ENCODE assay signal across 1 cellular context in the genomic region with DNA sequence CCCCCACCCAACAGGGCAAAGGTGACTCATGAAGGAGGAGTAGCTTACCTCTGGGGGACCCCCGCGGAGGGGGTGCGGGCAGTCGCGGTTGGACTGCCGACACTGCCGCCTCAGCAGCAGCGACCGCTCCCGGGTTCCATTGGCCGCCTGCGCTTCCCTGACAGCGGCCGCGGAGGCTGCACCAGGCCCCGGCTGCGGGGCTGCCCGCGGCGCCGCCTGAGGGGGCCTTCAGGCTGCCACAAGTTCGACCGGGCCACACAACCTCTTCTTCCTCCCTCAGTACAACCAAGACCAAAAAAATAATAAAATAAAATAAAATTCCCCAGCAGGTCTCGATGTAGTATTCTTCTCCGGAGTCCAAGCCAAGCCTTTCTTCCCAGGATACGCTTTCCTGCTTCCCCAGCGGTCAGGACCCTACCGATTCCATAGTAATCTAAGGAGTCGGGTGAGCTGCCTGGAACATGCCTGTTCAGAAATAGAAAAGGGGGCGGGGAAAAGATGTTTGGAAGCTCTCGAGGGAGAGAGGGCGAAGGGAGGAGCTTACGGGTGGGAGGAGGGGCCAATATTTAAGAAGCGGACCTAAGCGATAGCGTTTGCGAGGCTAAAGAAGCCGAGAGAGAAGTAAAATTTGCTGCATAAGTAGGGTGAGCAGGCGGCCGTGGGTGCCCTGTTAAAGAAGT.
A peak's percentile ranks its signal among the peaks of the same experiment; 100 is the strongest.
TF ChIP-seq lines count a peak whose summit lies in the region.

A gene (minus strand): TSS at position 194 of the 680 bp plus-strand sequence. CDS start 10,935 bp downstream, outside the sequence.

TF ChIP-seq in HEK293, 187 proteins besides CTCF, POLR2A, EP300 and RAD21 (continued from another document):
- TF ChIP-seq, protein P1, sequence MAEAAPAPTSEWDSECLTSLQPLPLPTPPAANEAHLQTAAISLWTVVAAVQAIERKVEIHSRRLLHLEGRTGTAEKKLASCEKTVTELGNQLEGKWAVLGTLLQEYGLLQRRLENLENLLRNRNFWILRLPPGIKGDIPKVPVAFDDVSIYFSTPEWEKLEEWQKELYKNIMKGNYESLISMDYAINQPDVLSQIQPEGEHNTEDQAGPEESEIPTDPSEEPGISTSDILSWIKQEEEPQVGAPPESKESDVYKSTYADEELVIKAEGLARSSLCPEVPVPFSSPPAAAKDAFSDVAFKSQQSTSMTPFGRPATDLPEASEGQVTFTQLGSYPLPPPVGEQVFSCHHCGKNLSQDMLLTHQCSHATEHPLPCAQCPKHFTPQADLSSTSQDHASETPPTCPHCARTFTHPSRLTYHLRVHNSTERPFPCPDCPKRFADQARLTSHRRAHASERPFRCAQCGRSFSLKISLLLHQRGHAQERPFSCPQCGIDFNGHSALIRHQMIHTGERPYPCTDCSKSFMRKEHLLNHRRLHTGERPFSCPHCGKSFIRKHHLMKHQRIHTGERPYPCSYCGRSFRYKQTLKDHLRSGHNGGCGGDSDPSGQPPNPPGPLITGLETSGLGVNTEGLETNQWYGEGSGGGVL (tag by site-specific recombination; IDR thresholded peaks at IDR 0.05) = 0 out of 2 replicates have a peak, but pooled peaks have one; percentile 20
- TF ChIP-seq ZNF610 (tag by site-specific recombination; IDR thresholded peaks at IDR 0.05; ENCODE audit: borderline replicate concordance) (no peak), YY1 (tag by site-specific recombination; IDR thresholded peaks at IDR 0.05) (peak; percentile 65), ZNF777 (tag by site-specific recombination; IDR thresholded peaks at IDR 0.05; ENCODE audit: borderline replicate concordance) (no peak), GLIS2 (tag by site-specific recombination; IDR thresholded peaks at IDR 0.05) (peak; percentile 45; the same call in 1 of the 2 replicates), ZNF19 (tag by site-specific recombination; IDR thresholded peaks at IDR 0.05; ENCODE audit: low read depth) (no peak), ZNF768 (tag by site-specific recombination; IDR thresholded peaks at IDR 0.05) (no peak), ZNF394 (tag by site-specific recombination; IDR thresholded peaks at IDR 0.05; ENCODE audit: borderline replicate concordance) (peak; percentile 5; the same call in 1 of the 2 replicates), MYNN (tag by site-specific recombination; IDR thresholded peaks at IDR 0.05; ENCODE audit: borderline replicate concordance) (no peak), ZEB2 (tag by site-specific recombination; IDR thresholded peaks at IDR 0.05) (0 out of 2 replicates have a peak, but pooled peaks have one; percentile 28), GLIS1 (tag by site-specific recombination; IDR thresholded peaks at IDR 0.05) (no peak), REPIN1 (tag by site-specific recombination; IDR thresholded peaks at IDR 0.05; ENCODE audit: low read depth) (no peak), EGR2 (tag by site-specific recombination; IDR thresholded peaks at IDR 0.05; ENCODE audit: low read depth) (no peak), ZNF184 (tag by site-specific recombination; IDR thresholded peaks at IDR 0.05) (peak; percentile 59; the same call in 1 of the 2 replicates), ZNF121 (tag by site-specific recombination; IDR thresholded peaks at IDR 0.05) (no peak), SP7 (tag by site-specific recombination; IDR thresholded peaks at IDR 0.05) (peak; percentile 30; the same call in 1 of the 2 replicates), SCRT1 (tag by site-specific recombination; IDR thresholded peaks at IDR 0.05; ENCODE audit: borderline replicate concordance) (no peak), ZNF341 (tag by site-specific recombination; IDR thresholded peaks at IDR 0.05; ENCODE audit: low read depth) (no peak; the same call in 1 of the 2 replicates), ZNF560 (tag by site-specific recombination; IDR thresholded peaks at IDR 0.05; ENCODE audit: borderline replicate concordance) (no peak), ZNF423 (tag by site-specific recombination; IDR thresholded peaks at IDR 0.05) (no peak), ZNF354C (tag by site-specific recombination; IDR thresholded peaks at IDR 0.05; ENCODE audit: borderline replicate concordance, low read depth) (no peak), ZBTB20 (tag by site-specific recombination; IDR thresholded peaks at IDR 0.05) (peak; percentile 90; the same call in 1 of the 2 replicates), ZNF157 (tag by site-specific recombination; IDR thresholded peaks at IDR 0.05) (no peak), WT1 (tag by site-specific recombination; IDR thresholded peaks at IDR 0.05) (no peak), ZNF785 (tag by site-specific recombination; IDR thresholded peaks at IDR 0.05) (no peak), ZNF311 (tag by site-specific recombination; IDR thresholded peaks at IDR 0.05; ENCODE audit: borderline replicate concordance) (no peak), ZNF175 (tag by site-specific recombination; IDR thresholded peaks at IDR 0.05) (no peak), ZSCAN16 (tag by site-specific recombination; IDR thresholded peaks at IDR 0.05) (no peak), ZNF350 (tag by site-specific recombination; IDR thresholded peaks at IDR 0.05) (no peak), TRIM28 (IDR thresholded peaks at IDR 0.05; ENCODE audit: borderline replicate concordance, low read length) (0 out of 2 replicates have a peak, but pooled peaks have one; percentile 10), SALL2 (tag by site-specific recombination; IDR thresholded peaks at IDR 0.05; ENCODE audit: borderline replicate concordance) (no peak), ZNF404 (tag by site-specific recombination; IDR thresholded peaks at IDR 0.05) (no peak), SP3 (tag by site-specific recombination; IDR thresholded peaks at IDR 0.05) (peak; percentile 84), KLF8 (tag by site-specific recombination; IDR thresholded peaks at IDR 0.05) (0 out of 2 replicates have a peak, but pooled peaks have one; percentile 10), ZBTB1 (tag by site-specific recombination; IDR thresholded peaks at IDR 0.05) (no peak), IKZF3 (tag by site-specific recombination; IDR thresholded peaks at IDR 0.05) (peak; percentile 100), ZNF548 (tag by site-specific recombination; IDR thresholded peaks at IDR 0.05) (no peak), ZNF529 (tag by site-specific recombination; IDR thresholded peaks at IDR 0.05; ENCODE audit: insufficient replicate concordance) (no peak), ZNF660 (tag by site-specific recombination; IDR thresholded peaks at IDR 0.05) (peak; percentile 43; the same call in 1 of the 2 replicates), ZNF747 (tag by site-specific recombination; IDR thresholded peaks at IDR 0.05) (no peak), ZNF624 (tag by site-specific recombination; IDR thresholded peaks at IDR 0.05) (no peak), ZNF521 (tag by site-specific recombination; IDR thresholded peaks at IDR 0.05) (no peak), ZBTB8A (tag by site-specific recombination; IDR thresholded peaks at IDR 0.05) (0 out of 2 replicates have a peak, but pooled peaks have one; percentile 9)
- TF ChIP-seq, protein P2, sequence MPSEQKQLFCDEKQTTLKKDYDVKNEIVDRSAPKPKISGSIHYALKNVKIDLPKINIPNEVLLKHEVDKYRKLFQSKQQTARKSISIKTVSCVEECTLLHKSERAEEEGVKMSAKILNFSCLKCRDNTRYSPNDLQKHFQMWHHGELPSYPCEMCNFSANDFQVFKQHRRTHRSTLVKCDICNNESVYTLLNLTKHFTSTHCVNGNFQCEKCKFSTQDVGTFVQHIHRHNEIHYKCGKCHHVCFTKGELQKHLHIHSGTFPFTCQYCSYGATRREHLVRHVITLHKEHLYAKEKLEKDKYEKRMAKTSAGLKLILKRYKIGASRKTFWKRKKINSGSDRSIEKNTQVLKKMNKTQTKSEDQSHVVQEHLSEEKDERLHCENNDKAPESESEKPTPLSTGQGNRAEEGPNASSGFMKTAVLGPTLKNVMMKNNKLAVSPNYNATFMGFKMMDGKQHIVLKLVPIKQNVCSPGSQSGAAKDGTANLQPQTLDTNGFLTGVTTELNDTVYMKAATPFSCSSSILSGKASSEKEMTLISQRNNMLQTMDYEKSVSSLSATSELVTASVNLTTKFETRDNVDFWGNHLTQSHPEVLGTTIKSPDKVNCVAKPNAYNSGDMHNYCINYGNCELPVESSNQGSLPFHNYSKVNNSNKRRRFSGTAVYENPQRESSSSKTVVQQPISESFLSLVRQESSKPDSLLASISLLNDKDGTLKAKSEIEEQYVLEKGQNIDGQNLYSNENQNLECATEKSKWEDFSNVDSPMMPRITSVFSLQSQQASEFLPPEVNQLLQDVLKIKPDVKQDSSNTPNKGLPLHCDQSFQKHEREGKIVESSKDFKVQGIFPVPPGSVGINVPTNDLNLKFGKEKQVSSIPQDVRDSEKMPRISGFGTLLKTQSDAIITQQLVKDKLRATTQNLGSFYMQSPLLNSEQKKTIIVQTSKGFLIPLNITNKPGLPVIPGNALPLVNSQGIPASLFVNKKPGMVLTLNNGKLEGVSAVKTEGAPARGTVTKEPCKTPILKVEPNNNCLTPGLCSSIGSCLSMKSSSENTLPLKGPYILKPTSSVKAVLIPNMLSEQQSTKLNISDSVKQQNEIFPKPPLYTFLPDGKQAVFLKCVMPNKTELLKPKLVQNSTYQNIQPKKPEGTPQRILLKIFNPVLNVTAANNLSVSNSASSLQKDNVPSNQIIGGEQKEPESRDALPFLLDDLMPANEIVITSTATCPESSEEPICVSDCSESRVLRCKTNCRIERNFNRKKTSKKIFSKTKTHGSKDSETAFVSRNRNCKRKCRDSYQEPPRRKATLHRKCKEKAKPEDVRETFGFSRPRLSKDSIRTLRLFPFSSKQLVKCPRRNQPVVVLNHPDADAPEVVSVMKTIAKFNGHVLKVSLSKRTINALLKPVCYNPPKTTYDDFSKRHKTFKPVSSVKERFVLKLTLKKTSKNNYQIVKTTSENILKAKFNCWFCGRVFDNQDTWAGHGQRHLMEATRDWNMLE (tag by site-specific recombination; conservative IDR thresholded peaks at IDR 0.05; ENCODE audit: low read depth) = peak; percentile 47; the same call in 1 of the 2 replicates
- TF ChIP-seq, protein P3, sequence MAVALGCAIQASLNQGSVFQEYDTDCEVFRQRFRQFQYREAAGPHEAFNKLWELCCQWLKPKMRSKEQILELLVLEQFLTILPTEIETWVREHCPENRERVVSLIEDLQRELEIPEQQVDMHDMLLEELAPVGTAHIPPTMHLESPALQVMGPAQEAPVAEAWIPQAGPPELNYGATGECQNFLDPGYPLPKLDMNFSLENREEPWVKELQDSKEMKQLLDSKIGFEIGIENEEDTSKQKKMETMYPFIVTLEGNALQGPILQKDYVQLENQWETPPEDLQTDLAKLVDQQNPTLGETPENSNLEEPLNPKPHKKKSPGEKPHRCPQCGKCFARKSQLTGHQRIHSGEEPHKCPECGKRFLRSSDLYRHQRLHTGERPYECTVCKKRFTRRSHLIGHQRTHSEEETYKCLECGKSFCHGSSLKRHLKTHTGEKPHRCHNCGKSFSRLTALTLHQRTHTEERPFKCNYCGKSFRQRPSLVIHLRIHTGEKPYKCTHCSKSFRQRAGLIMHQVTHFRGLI (tag by site-specific recombination; IDR thresholded peaks at IDR 0.05) = peak; percentile 49; the same call in 1 of the 2 replicates
- TF ChIP-seq, protein P4, sequence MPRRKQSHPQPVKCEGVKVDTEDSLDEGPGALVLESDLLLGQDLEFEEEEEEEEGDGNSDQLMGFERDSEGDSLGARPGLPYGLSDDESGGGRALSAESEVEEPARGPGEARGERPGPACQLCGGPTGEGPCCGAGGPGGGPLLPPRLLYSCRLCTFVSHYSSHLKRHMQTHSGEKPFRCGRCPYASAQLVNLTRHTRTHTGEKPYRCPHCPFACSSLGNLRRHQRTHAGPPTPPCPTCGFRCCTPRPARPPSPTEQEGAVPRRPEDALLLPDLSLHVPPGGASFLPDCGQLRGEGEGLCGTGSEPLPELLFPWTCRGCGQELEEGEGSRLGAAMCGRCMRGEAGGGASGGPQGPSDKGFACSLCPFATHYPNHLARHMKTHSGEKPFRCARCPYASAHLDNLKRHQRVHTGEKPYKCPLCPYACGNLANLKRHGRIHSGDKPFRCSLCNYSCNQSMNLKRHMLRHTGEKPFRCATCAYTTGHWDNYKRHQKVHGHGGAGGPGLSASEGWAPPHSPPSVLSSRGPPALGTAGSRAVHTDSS (tag by site-specific recombination; IDR thresholded peaks at IDR 0.05) = peak; percentile 44; the same call in 1 of the 2 replicates
- TF ChIP-seq, protein P5, sequence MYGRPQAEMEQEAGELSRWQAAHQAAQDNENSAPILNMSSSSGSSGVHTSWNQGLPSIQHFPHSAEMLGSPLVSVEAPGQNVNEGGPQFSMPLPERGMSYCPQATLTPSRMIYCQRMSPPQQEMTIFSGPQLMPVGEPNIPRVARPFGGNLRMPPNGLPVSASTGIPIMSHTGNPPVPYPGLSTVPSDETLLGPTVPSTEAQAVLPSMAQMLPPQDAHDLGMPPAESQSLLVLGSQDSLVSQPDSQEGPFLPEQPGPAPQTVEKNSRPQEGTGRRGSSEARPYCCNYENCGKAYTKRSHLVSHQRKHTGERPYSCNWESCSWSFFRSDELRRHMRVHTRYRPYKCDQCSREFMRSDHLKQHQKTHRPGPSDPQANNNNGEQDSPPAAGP (tag by site-specific recombination; IDR thresholded peaks at IDR 0.05) = no peak; the same call in 1 of the 2 replicates
- TF ChIP-seq, protein P6, sequence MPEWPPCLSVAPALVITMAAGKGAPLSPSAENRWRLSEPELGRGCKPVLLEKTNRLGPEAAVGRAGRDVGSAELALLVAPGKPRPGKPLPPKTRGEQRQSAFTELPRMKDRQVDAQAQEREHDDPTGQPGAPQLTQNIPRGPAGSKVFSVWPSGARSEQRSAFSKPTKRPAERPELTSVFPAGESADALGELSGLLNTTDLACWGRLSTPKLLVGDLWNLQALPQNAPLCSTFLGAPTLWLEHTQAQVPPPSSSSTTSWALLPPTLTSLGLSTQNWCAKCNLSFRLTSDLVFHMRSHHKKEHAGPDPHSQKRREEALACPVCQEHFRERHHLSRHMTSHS (tag by site-specific recombination; IDR thresholded peaks at IDR 0.05) = no peak
- TF ChIP-seq, protein P7, sequence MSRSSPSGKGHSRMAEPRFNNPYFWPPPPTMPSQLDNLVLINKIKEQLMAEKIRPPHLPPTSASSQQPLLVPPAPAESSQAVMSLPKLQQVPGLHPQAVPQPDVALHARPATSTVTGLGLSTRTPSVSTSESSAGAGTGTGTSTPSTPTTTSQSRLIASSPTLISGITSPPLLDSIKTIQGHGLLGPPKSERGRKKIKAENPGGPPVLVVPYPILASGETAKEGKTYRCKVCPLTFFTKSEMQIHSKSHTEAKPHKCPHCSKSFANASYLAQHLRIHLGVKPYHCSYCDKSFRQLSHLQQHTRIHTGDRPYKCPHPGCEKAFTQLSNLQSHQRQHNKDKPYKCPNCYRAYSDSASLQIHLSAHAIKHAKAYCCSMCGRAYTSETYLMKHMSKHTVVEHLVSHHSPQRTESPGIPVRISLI (tag by site-specific recombination; IDR thresholded peaks at IDR 0.05) = no peak
